In the genomic region with DNA sequence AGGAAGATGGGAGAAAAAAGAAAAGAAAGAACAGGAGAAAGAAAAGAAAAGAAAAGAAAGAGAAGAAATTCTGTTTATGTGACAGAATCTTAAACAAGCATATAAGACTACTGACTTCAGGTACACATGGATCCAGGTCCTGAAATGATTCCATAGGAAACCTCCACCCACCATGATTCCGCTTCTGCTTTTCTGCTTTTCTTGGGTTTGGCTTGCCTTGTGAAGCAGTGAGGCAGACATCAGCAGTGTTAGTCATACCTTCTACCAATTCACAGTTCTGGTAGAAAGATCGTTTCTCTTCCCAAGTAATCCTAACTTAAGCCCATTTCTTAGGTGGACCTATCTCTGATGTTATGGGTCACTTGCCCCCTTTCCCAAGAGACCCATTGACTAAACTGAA, we compare ENCODE assay signal across 7 cellular contexts.
"Had no signal": no experiment of that assay in that cellular context is flagged by ENCODE, and none has a peak within 500 bp of the region (broad histone marks: within the 10 kb centered on the region; RNA-seq: fewer than 3 reads in every experiment).

No MANE protein-coding gene starts in this region.

- DNase-seq: GM23248, H7, H9, HCEC 1CT, HFFc6 had no signal

- H3K9me3 ChIP-seq: HAP-1 had no signal

- H3K4me1 Mint-ChIP-seq: GM23338, H9 had no signal

- H3K4me3 Mint-ChIP-seq: GM23338, H9, HFFc6 had no signal

- H3K9me3 Mint-ChIP-seq: GM23338, H9 had no signal

- H3K4me1 ChIP-seq: HAP-1 had no signal

- H3K27ac ChIP-seq: GM23248 had no signal

- H3K4me3 ChIP-seq: GM23248, GM23338, HAP-1 had no signal

- H3K27ac Mint-ChIP-seq: GM23338, H9, HFFc6 had no signal

- H3K36me3 ChIP-seq: HAP-1 had no signal
